ENCODE assay signal across 8 cellular contexts in genomic region chr21:41777934-41778815, GRCh38. TPM values are rescaled to one million over a fixed set of nuclear protein-coding genes. Genes with fewer than 3 reads are reported as not detected.
DNase-seq lines count a peak whose midpoint lies in the region; ATAC-seq and TF ChIP-seq lines count a peak whose summit lies in the region.

No MANE protein-coding gene starts in this region.

- H3K4me2 ChIP-seq in DOHH2 (ENCODE audit: low read length): no peak overlapping the region

- peak; percentile 58 for TF ChIP-seq CTCF in DOHH2 (IDR thresholded peaks at IDR 0.05; ENCODE audit: low read depth, low read length, poor library complexity, severe bottlenecking)
- TF ChIP-seq CTCF in ascending aorta (IDR thresholded peaks at IDR 0.05): peak; percentile 89 to 97 (median 95)

- DNase-seq in 8988T: peak; percentile 49
- peak; percentile 52 for DNase-seq in NCI-H146 (lab: John Stamatoyannopoulos, UW)
- DNase-seq in ascending aorta (ENCODE audit: low spot score in 2 of 2): peak; percentile 59 to 95
- DNase-seq in right cardiac atrium: peak; percentile 90 to 97 (median 95)
- DNase-seq in renal cortical epithelial cell (ENCODE audit: low read depth): peak; percentile 73
- DNase-seq in CD4-positive, alpha-beta memory T cell: no peak

- CTCF ChIA-PET in CD4-positive, alpha-beta memory T cell (lab: Charles Lee; ENCODE audit: partially characterized antibody): no interaction called here

- intact Hi-C loops in ascending aorta (cut with DNase I): loop anchor here (1.0 to 10.0 kb wide), 5 partner anchors 38 to 656 kb away; partner anchors contain the start of gene PRDM15
- intact Hi-C loops in right cardiac atrium (cut with DNase I): loop anchor here (1.0 to 5.0 kb wide), 3 partner anchors 165 to 166 kb away; no protein-coding TSS in a partner anchor
- intact Hi-C loops in CD4-positive, alpha-beta memory T cell (cut with micrococcal nuclease): no loop called here

- H3K9me2 ChIP-seq in DOHH2 (replicated peaks; ENCODE audit: control insufficient read depth, low read length): no peaks in the 10 kb centered on the region

- peak; percentile 94 to 96 for ATAC-seq in right cardiac atrium
- ATAC-seq in HG03378 (IDR thresholded peaks at IDR 0.05; ENCODE audit: unreplicated experiment): no peak

- H3K36me3 ChIP-seq in DOHH2 (ENCODE audit: control insufficient read depth, low read length): no peaks in the 10 kb centered on the region
- no peaks in the 10 kb centered on the region for H3K36me3 ChIP-seq in ascending aorta
- H3K36me3 ChIP-seq in CD4-positive, alpha-beta memory T cell (ENCODE audit: insufficient read depth, low read length): no peaks in the 10 kb centered on the region

- H3K4me1 ChIP-seq in DOHH2 (ENCODE audit: control insufficient read depth, low read length) (no peaks in the 10 kb centered on the region), ascending aorta (peaks cover 0 to 3% of the 10 kb centered on the region in 2 donors), right cardiac atrium (ENCODE audit: control insufficient read depth, insufficient read depth, low read length) (no peaks in the 10 kb centered on the region)
- H3K4me1 ChIP-seq in CD4-positive, alpha-beta memory T cell (ENCODE audit: insufficient read depth, low read length): no peaks in the 10 kb centered on the region

- H3K27me3 ChIP-seq in DOHH2 (ENCODE audit: control insufficient read depth, low read length) (peaks cover 7% of the 10 kb centered on the region), ascending aorta (no peaks in the 10 kb centered on the region), right cardiac atrium (ENCODE audit: control insufficient read depth, insufficient read depth) (no peaks in the 10 kb centered on the region)
- H3K27me3 ChIP-seq in CD4-positive, alpha-beta memory T cell (ENCODE audit: insufficient read depth, low read length): peaks cover 53% of the 10 kb centered on the region

- no peaks in the 10 kb centered on the region for H3K9me3 ChIP-seq in DOHH2 (ENCODE audit: control insufficient read depth, insufficient read depth, low read length)
- no peaks in the 10 kb centered on the region for H3K9me3 ChIP-seq in ascending aorta
- H3K9me3 ChIP-seq in right cardiac atrium (ENCODE audit: control insufficient read depth, low read length): no peaks in the 10 kb centered on the region
- H3K9me3 ChIP-seq in CD4-positive, alpha-beta memory T cell (ENCODE audit: control insufficient read depth in 1 of 2, low read length in 2 of 2): no peaks in the 10 kb centered on the region

- peaks cover 0 to 8% (median 3%) of the 10 kb centered on the region in 4 donors for H3K4me1 Mint-ChIP-seq in CD4-positive, alpha-beta memory T cell

- 14% methylated on average over 45 of the region's 45 CpGs for WGBS in right cardiac atrium

- H3K27ac ChIP-seq in DOHH2 (ENCODE audit: low read depth, low read length) (no peak overlapping the region), ascending aorta (peak overlapping the region; percentile 64 to 79), right cardiac atrium (ENCODE audit: low read length) (no peak overlapping the region)
- H3K27ac ChIP-seq in CD4-positive, alpha-beta memory T cell (ENCODE audit: low read depth, low read length): no peak overlapping the region

- no peaks in the 10 kb centered on the region for H3K36me3 Mint-ChIP-seq in CD4-positive, alpha-beta memory T cell

- H3K9me3 Mint-ChIP-seq in CD4-positive, alpha-beta memory T cell: peaks cover 0 to 1% (median 0%) of the 10 kb centered on the region in 8 donors

- H3F3A ChIP-seq in DOHH2 (ENCODE audit: control insufficient read depth, insufficient read depth): no peaks in the 10 kb centered on the region

- no peak overlapping the region for H3K4me3 Mint-ChIP-seq in CD4-positive, alpha-beta memory T cell

- H3K4me3 ChIP-seq in DOHH2 (ENCODE audit: low read length): no peak overlapping the region
- H3K4me3 ChIP-seq in ascending aorta: peak overlapping the region; percentile 37 to 51
- no peak overlapping the region for H3K4me3 ChIP-seq in right cardiac atrium (ENCODE audit: low read length)
- H3K4me3 ChIP-seq in CD4-positive, alpha-beta memory T cell (ENCODE audit: low read length in 2 of 2): no peak overlapping the region

- H3K27ac Mint-ChIP-seq in CD4-positive, alpha-beta memory T cell: no peak overlapping the region

- H3K79me2 ChIP-seq in DOHH2 (ENCODE audit: control insufficient read depth, low read length): no peaks in the 10 kb centered on the region

- H4K20me1 ChIP-seq in DOHH2 (ENCODE audit: control insufficient read depth, insufficient read depth, low read depth, low read length): no peaks in the 10 kb centered on the region

- POLR2A ChIA-PET in CD4-positive, alpha-beta memory T cell (lab: Charles Lee; ENCODE audit: partially characterized antibody): no interaction called here

- H3K27me3 Mint-ChIP-seq in CD4-positive, alpha-beta memory T cell: peaks cover 45 to 57% of the 10 kb centered on the region in 2 donors

RNA-seq across cellular contexts. Expression of gene RIPK4, which starts 11.3 kb away (rescaled TPM):
- 6.4 TPM for total RNA-seq in ascending aorta
- 1 to 10 TPM in 1 of 4 donors, under 1 TPM in 3; 0.86 to 1.2 (median 0.92) TPM for total RNA-seq in right cardiac atrium
- polyA plus RNA-seq in right cardiac atrium: 0.70 TPM
- total RNA-seq in renal cortical epithelial cell: 30.6 and 65.1 TPM in 2 replicates
- total RNA-seq in CD4-positive, alpha-beta memory T cell: under 1 TPM; 0.26 to 0.36 TPM
- polyA plus RNA-seq in CD4-positive, alpha-beta memory T cell: under 1 TPM in 1 of 2 donors, not detected in 1; 0.16 TPM

Comparison
In these comparisons a context has a peak if more than half of its experiments do, and no peak if none do; other contexts are left out.
1. DNase-seq: peak in 8988T (single experiment), NCI-H146 (single experiment), ascending aorta (2 of 2), right cardiac atrium (3 of 3) and renal cortical epithelial cell (single experiment); none in CD4-positive, alpha-beta memory T cell (0 of 5).
2. H3K27ac ChIP-seq: peak in ascending aorta (2 of 2); none in DOHH2 (single experiment), right cardiac atrium (single experiment) and CD4-positive, alpha-beta memory T cell (single experiment).
3. H3K4me3 ChIP-seq: peak in ascending aorta (2 of 2); none in DOHH2 (single experiment), right cardiac atrium (single experiment) and CD4-positive, alpha-beta memory T cell (0 of 2).